ENCODE assay signal across 9 cellular contexts in genomic region chr11:119108857-119109221, GRCh38. TPM values are rescaled to one million over a fixed set of nuclear protein-coding genes. Genes with fewer than 3 reads are reported as not detected.
DNase-seq lines count a peak whose midpoint lies in the region; ATAC-seq, FAIRE-seq and TF ChIP-seq lines count a peak whose summit lies in the region.
"Had no signal": no experiment of that assay in that cellular context is flagged by ENCODE, and none has a peak within 500 bp of the region (broad histone marks: within the 10 kb centered on the region; RNA-seq: fewer than 3 reads in every experiment).

No MANE protein-coding gene starts in this region.

- no peaks in the 10 kb centered on the region for H3K9me3 ChIP-seq in SU-DHL-6 (ENCODE audit: insufficient read depth, low read length)
- H3K9me3 ChIP-seq in small intestine (ENCODE audit: control insufficient read depth, low read depth): no peaks in the 10 kb centered on the region

- H3K4me2 ChIP-seq in GM23338 (peak overlapping the region; percentile 99; the same call in 1 of the 2 replicates), SU-DHL-6 (ENCODE audit: low read depth, low read length, poor library complexity, severe bottlenecking) (peak overlapping the region; percentile 93)

- H4K20me1 ChIP-seq in GM23338 (replicated peaks; ENCODE audit: insufficient read depth) (no peaks in the 10 kb centered on the region), SU-DHL-6 (ENCODE audit: low read depth, low read length) (no peaks in the 10 kb centered on the region)

- peak overlapping the region; percentile 76 for H3K4me3 Mint-ChIP-seq in GM23338

- H3K36me3 ChIP-seq in GM23338 (ENCODE audit: insufficient read depth): no peaks in the 10 kb centered on the region
- H3K36me3 ChIP-seq in SU-DHL-6 (ENCODE audit: low read length): no peaks in the 10 kb centered on the region
- peaks cover 19 to 23% of the 10 kb centered on the region in 2 donors for H3K36me3 ChIP-seq in small intestine (ENCODE audit: control insufficient read depth in 2 of 2, insufficient read depth in 2 of 2, low read length in 2 of 2)

- DNase-seq in GM23338 (ENCODE audit: low spot score) (no peak), fibroblast of pulmonary artery (ENCODE audit: low read depth) (no peak), small intestine (peak; percentile 97), medulla oblongata (ENCODE audit: extremely low spot score) (no peak), globus pallidus (ENCODE audit: low spot score) (no peak)

- H3K9me2 ChIP-seq in GM23338 (ENCODE audit: insufficient read depth) (no peaks in the 10 kb centered on the region), SU-DHL-6 (replicated peaks; ENCODE audit: insufficient read depth, low read length) (no peaks in the 10 kb centered on the region)

- no peak for ATAC-seq in GM23338
- no peak for ATAC-seq in HG03520 (IDR thresholded peaks at IDR 0.05; ENCODE audit: unreplicated experiment)
- no peak for ATAC-seq in GM18858 (IDR thresholded peaks at IDR 0.05; ENCODE audit: unreplicated experiment)

- 31 to 73% (median 41%) methylated on average over 2 of the region's 2 CpGs for WGBS in small intestine, 3 donors

- peak overlapping the region; percentile 92 for H3K9ac ChIP-seq in SU-DHL-6 (ENCODE audit: low read length)

- peaks cover 18% of the 10 kb centered on the region for H3K4me1 ChIP-seq in GM23338 (ENCODE audit: insufficient read depth)
- peaks cover 8 to 12% of the 10 kb centered on the region in 2 donors for H3K4me1 ChIP-seq in small intestine (ENCODE audit: control insufficient read depth in 2 of 2, insufficient read depth in 1 of 2, low read depth in 1 of 2, low read length in 1 of 2)

- H3K4me1 Mint-ChIP-seq in GM23338: peaks cover 26% of the 10 kb centered on the region

- no peaks in the 10 kb centered on the region; the same call in 2 of the 3 replicates for H3K36me3 Mint-ChIP-seq in GM23338 (ENCODE audit: low read depth)

- no peaks in the 10 kb centered on the region for H3K9me3 Mint-ChIP-seq in GM23338

- H3K4me3 ChIP-seq in GM23338 (peak overlapping the region; percentile 84; the same call in 1 of the 2 replicates), SU-DHL-6 (ENCODE audit: insufficient read depth, low read length, poor library complexity, severe bottlenecking) (peak overlapping the region; percentile 94), fibroblast of pulmonary artery (replicated peaks; ENCODE audit: low read depth, low read length) (peak overlapping the region; percentile 66), small intestine (ENCODE audit: low read depth in 1 of 2, low read length in 2 of 2) (peak overlapping the region in 1 of 2 donors; percentile 98)

- TF ChIP-seq CTCF in GM23338 (conservative IDR thresholded peaks at IDR 0.05; ENCODE audit: low read depth in 2 of 2): no peak
- TF ChIP-seq CTCF in SU-DHL-6 (IDR thresholded peaks at IDR 0.05; ENCODE audit: insufficient read depth, low read length, poor library complexity, severe bottlenecking): no peak
- no peak for TF ChIP-seq CTCF in fibroblast of pulmonary artery (IDR thresholded peaks at IDR 0.05; ENCODE audit: low read length, missing control alignments)

- peaks cover 20% of the 10 kb centered on the region for H3K27me3 ChIP-seq in GM23338 (ENCODE audit: insufficient read depth)
- H3K27me3 ChIP-seq in SU-DHL-6 (ENCODE audit: low read length): no peaks in the 10 kb centered on the region
- H3K27me3 ChIP-seq in small intestine (ENCODE audit: control insufficient read depth in 2 of 2, insufficient read depth in 2 of 2, low read length in 2 of 2): no peaks in the 10 kb centered on the region

- H3K27ac ChIP-seq in GM23338 (ENCODE audit: low read depth) (no peak overlapping the region), SU-DHL-6 (ENCODE audit: low read depth, low read length) (no peak overlapping the region; the same call in 1 of the 2 replicates), small intestine (ENCODE audit: low read depth in 1 of 2, low read length in 1 of 2) (peak overlapping the region; percentile 85)

- peaks cover 9% of the 10 kb centered on the region; the same call in 1 of the 2 replicates for H3F3A ChIP-seq in GM23338 (replicated peaks; ENCODE audit: low read depth)
- peaks cover 5% of the 10 kb centered on the region for H3F3A ChIP-seq in SU-DHL-6 (ENCODE audit: insufficient read depth)

- H3K27me3 Mint-ChIP-seq in GM23338 (ENCODE audit: insufficient read depth, low read depth, poor library complexity): peaks cover 21% of the 10 kb centered on the region

- no peak overlapping the region for H2AFZ ChIP-seq in GM23338
- no peak overlapping the region for H2AFZ ChIP-seq in SU-DHL-6 (ENCODE audit: low read depth, low read length, severe bottlenecking)

- no peaks in the 10 kb centered on the region for H3K79me2 ChIP-seq in GM23338 (replicated peaks; ENCODE audit: insufficient read depth)
- peaks cover 23% of the 10 kb centered on the region for H3K79me2 ChIP-seq in SU-DHL-6 (ENCODE audit: insufficient read depth, low read length)

- no peak for FAIRE-seq in small intestine (lab: Jason Lieb, UNC)

- no peak overlapping the region for H3K27ac Mint-ChIP-seq in GM23338

TF ChIP-seq in GM23338, 12 proteins besides CTCF, POLR2A, EP300 and RAD21:
- no peak for TF ChIP-seq ZNF331 (CRISPR knock-in tag; IDR thresholded peaks at IDR 0.05; ENCODE audit: low read depth)

RNA-seq across cellular contexts. Expression of gene C2CD2L, which starts 1.7 kb away (rescaled TPM):
- total RNA-seq in GM23338 (2014; rRNA removed; shearing (Covaris generic)): 2.3 and 4.4 TPM in 2 replicates
- polyA plus RNA-seq in GM23338 (2016; fragmentation: Nextera tagmentation; extraction: Ambion mirVana) (1.4 TPM in 2 replicates), small intestine (10 to 100 TPM; 14.9 to 21.7 (median 19.2) TPM)

RNA-seq across cellular contexts. Expression of gene DPAGT1, which starts 7.2 kb away (rescaled TPM):
- 36.4 and 37.2 TPM in 2 replicates for total RNA-seq in GM23338 (2014; rRNA removed; shearing (Covaris generic))
- polyA plus RNA-seq in GM23338 (2016; fragmentation: Nextera tagmentation; extraction: Ambion mirVana): 48.3 and 52.6 TPM in 2 replicates
- polyA plus RNA-seq in small intestine: 10 to 100 TPM; 10.8 to 51.2 (median 12.5) TPM

RNA-seq across cellular contexts. Expression of gene HINFP, which starts 12.5 kb away (rescaled TPM):
- 29.2 and 29.6 TPM in 2 replicates for total RNA-seq in GM23338 (2014; rRNA removed; shearing (Covaris generic))
- polyA plus RNA-seq in GM23338 (2016; fragmentation: Nextera tagmentation; extraction: Ambion mirVana) (12.6 and 12.8 TPM in 2 replicates), small intestine (10 to 100 TPM; 12.3 to 24.4 (median 14.3) TPM)

RNA-seq across cellular contexts. Expression of gene HMBS, which starts 24.2 kb away (rescaled TPM):
- 91.7 and 107 TPM in 2 replicates for total RNA-seq in GM23338 (2014; rRNA removed; shearing (Covaris generic))
- polyA plus RNA-seq in GM23338 (2016; fragmentation: Nextera tagmentation; extraction: Ambion mirVana) (101 and 105 TPM in 2 replicates), small intestine (10 to 100 TPM; 19.5 to 45.3 (median 21.5) TPM)

RNA-seq across cellular contexts. Expression of gene ABCG4, which starts 40.0 kb away (rescaled TPM):
- 1.0 and 1.2 TPM in 2 replicates for total RNA-seq in GM23338 (2014; rRNA removed; shearing (Covaris generic))
- polyA plus RNA-seq in GM23338 (2016; fragmentation: Nextera tagmentation; extraction: Ambion mirVana) (0.58 and 0.94 TPM in 2 replicates), small intestine (under 1 TPM in 2 of 3 donors, not detected in 1; 0.27 to 0.73 TPM)
- total RNA-seq: HT1080 had no signal

Comparison
In these comparisons a context has a peak if more than half of its experiments do, and no peak if none do; other contexts are left out.
1. H3K27ac ChIP-seq: peak in small intestine (2 of 2); none in GM23338 (single experiment) and SU-DHL-6 (single experiment).